Comparison of ENCODE assay signal across 9 cellular contexts in genomic region chr7:130071701-130072622, GRCh38. TPM values are rescaled to one million over a fixed set of nuclear protein-coding genes. Genes with fewer than 3 reads are reported as not detected.
DNase-seq lines count a peak whose midpoint lies in the region; ATAC-seq, FAIRE-seq and TF ChIP-seq lines count a peak whose summit lies in the region.
"Had no signal": no experiment of that assay in that cellular context is flagged by ENCODE, and none has a peak within 500 bp of the region (broad histone marks: within the 10 kb centered on the region; RNA-seq: fewer than 3 reads in every experiment).

No MANE protein-coding gene starts in this region.

- no peaks in the 10 kb centered on the region; the same call in 1 of the 2 replicates for H3K36me3 Mint-ChIP-seq in HFFc6 (ENCODE audit: low read depth)
- peaks cover 15% of the 10 kb centered on the region for H3K36me3 Mint-ChIP-seq in central memory CD8-positive, alpha-beta T cell (ENCODE audit: insufficient read depth)

- TF ChIP-seq CTCF in D721Med (IDR thresholded peaks at IDR 0.05; ENCODE audit: insufficient read depth, missing control alignments), result peak; percentile 99
- TF ChIP-seq CTCF in HFFc6 (IDR thresholded peaks at IDR 0.05), result peak; percentile 94
- peak; percentile 88 to 96 (median 92) for TF ChIP-seq CTCF in spleen (IDR thresholded peaks at IDR 0.05 in 8 of 11, conservative IDR thresholded peaks at IDR 0.05 in 3 of 11)

- FAIRE-seq in D721Med (lab: Jason Lieb, UNC), result peak; percentile 53
- peak; percentile 84 for FAIRE-seq in TTC549 (lab: Jason Lieb, UNC)
- peak; percentile 71 for FAIRE-seq in islet of Langerhans (lab: Jason Lieb, UNC)
- FAIRE-seq: colon had no signal

- H3K4me1 ChIP-seq in spleen, result peaks cover 27 to 73% (median 60%) of the 10 kb centered on the region in 6 donors

- H3K36me3 ChIP-seq in spleen, result no peaks in the 10 kb centered on the region

- H3K4me3 Mint-ChIP-seq in HFFc6, result peak overlapping the region; percentile 93
- peak overlapping the region; percentile 87 for H3K4me3 Mint-ChIP-seq in central memory CD8-positive, alpha-beta T cell

- DNase-seq in D721Med (ENCODE audit: insufficient read length, low spot score) (no peak), HFFc6 (peak; percentile 78), NCI-H2107 (lab: John Stamatoyannopoulos, UW) (peak; percentile 58), spleen (no peak)
- peak; percentile 19 to 48 for DNase-seq in central memory CD8-positive, alpha-beta T cell (ENCODE audit: low spot score in 2 of 2)

- 7 to 11% (median 9%) methylated on average over 11 of the region's 11 CpGs for WGBS in spleen, 5 donors

- H3K9me3 ChIP-seq in spleen, result no peaks in the 10 kb centered on the region

- TF ChIP-seq POLR2A in spleen (IDR thresholded peaks at IDR 0.05), result no peak

- H3K27me3 Mint-ChIP-seq in HFFc6 (ENCODE audit: insufficient read depth), result no peaks in the 10 kb centered on the region
- no peaks in the 10 kb centered on the region for H3K27me3 Mint-ChIP-seq in central memory CD8-positive, alpha-beta T cell

- H3K27ac Mint-ChIP-seq in HFFc6, result no peak overlapping the region
- no peak overlapping the region for H3K27ac Mint-ChIP-seq in central memory CD8-positive, alpha-beta T cell (ENCODE audit: low read depth)

- H3K4me1 Mint-ChIP-seq in HFFc6 (ENCODE audit: low read depth), result peaks cover 55% of the 10 kb centered on the region
- peaks cover 55% of the 10 kb centered on the region for H3K4me1 Mint-ChIP-seq in central memory CD8-positive, alpha-beta T cell

- H3K27me3 ChIP-seq in spleen (replicated peaks in 1 of 7), result no peaks in the 10 kb centered on the region

- H3K27ac ChIP-seq in spleen, result peak overlapping the region in 1 of 8 donors; percentile 92

- H3K4me3 ChIP-seq in spleen, result peak overlapping the region; percentile 69 to 98 (median 94)

- ATAC-seq in central memory CD8-positive, alpha-beta T cell (replicated peaks; ENCODE audit: extremely low read depth, poor library complexity, severe bottlenecking), result no peak
- no peak for ATAC-seq in GM18517 (IDR thresholded peaks at IDR 0.05; ENCODE audit: unreplicated experiment)

- intact Hi-C loops in spleen (cut with DNase I; ENCODE audit: low total_unique reads), result loop anchor here (10.0 kb wide), 1 partner anchor 683 kb away; no protein-coding TSS in a partner anchor

- H3K9me3 Mint-ChIP-seq in HFFc6, result no peaks in the 10 kb centered on the region
- H3K9me3 Mint-ChIP-seq in central memory CD8-positive, alpha-beta T cell, result no peaks in the 10 kb centered on the region

RNA-seq across cellular contexts. Expression of gene KLHDC10, which starts 1.6 kb away (rescaled TPM):
- 10 to 100 TPM; 21.0 to 25.5 (median 24.1) TPM for total RNA-seq in HFFc6 (2021; fragmentation: NEBNext Ultra II Directional; extraction: Animal tissue kit (Norgen Biotek cat#: 25700))
- 10 to 100 TPM; 21.2 to 33.7 (median 22.1) TPM for total RNA-seq in spleen
- polyA plus RNA-seq in spleen, result 1 to 10 TPM; 4.8 to 7.1 (median 5.9) TPM

RNA-seq across cellular contexts. Expression of gene ZC3HC1, which starts 20.8 kb away (rescaled TPM):
- 10 to 100 TPM; 18.8 to 24.3 (median 21.2) TPM for total RNA-seq in HFFc6 (2021; fragmentation: NEBNext Ultra II Directional; extraction: Animal tissue kit (Norgen Biotek cat#: 25700))
- total RNA-seq in spleen, result 10 to 100 TPM; 13.8 to 20.3 (median 16.1) TPM
- 10 to 100 TPM; 13.3 to 21.0 (median 18.0) TPM for polyA plus RNA-seq in spleen

Comparison
In these comparisons a context has a peak if more than half of its experiments do, and no peak if none do; other contexts are left out.
1. DNase-seq: peak in HFFc6 (single experiment), NCI-H2107 (single experiment) and central memory CD8-positive, alpha-beta T cell (2 of 2); none in D721Med (single experiment) and spleen (single experiment).
2. Peak in every context shown above with its lines, with median percentiles within 50 percentile points of each other: CTCF ChIP-seq.